10 cellular contexts compared by ENCODE assay signal in the genomic region with DNA sequence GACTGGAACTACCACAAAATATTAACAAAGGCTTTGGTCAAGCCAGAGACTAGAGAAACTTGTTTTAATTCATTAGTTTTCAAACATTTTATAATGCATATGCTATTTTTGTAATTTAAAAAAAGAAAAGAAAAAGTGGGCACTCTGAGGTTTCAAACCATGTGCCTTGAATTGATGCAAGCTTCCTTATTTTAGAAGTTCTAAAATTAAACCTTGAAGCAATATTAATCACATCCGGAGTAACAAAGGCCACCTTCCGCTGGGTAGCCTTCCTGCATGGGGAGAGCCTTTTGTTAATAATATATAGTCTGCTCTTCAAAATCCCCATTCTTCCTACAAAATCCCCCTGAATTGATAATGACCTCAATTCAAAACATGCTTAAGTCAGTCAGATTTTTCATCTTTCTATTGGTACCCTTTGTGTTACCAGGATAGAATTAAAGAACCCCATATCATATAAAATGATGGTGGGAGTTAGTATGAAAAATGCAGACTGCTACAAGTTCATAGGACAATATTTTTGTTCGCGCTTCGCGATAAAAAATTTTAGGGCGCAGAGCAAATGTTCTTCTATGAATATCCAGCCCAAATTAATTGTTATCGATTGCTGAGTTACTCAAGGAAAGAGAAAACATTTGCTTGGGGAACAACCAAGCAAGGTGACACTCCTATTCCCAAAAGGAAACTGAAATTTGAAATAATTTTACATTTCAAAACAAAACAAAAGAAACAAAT. TPM values are rescaled to one million over a fixed set of nuclear protein-coding genes. Genes with fewer than 3 reads are reported as not detected.
DNase-seq lines count a peak whose midpoint lies in the region; ATAC-seq, FAIRE-seq and TF ChIP-seq lines count a peak whose summit lies in the region.
"Had no signal": no experiment of that assay in that cellular context is flagged by ENCODE, and none has a peak within 500 bp of the region (broad histone marks: within the 10 kb centered on the region; RNA-seq: fewer than 3 reads in every experiment).

No MANE protein-coding gene starts in this region.

- no peak for TF ChIP-seq EP300 in HepG2 (IDR thresholded peaks at IDR 0.05; ENCODE audit: low read depth in 2 of 2, low read length in 2 of 2)
- TF ChIP-seq EP300 in HepG2 (CRISPR knock-in tag; IDR thresholded peaks at IDR 0.05; ENCODE audit: borderline replicate concordance) = no peak

- DNase-seq in lung microvascular endothelial cell (ENCODE audit: low read depth in 2 of 2) = peak; percentile 21 to 87
- no peak for DNase-seq in NCI-H1694 treated with DMSO at 0.1 percent for 48 hours (lab: John Stamatoyannopoulos, UW)
- no peak for DNase-seq in NCI-H1417 (lab: John Stamatoyannopoulos, UW)
- DNase-seq in HepG2 (ENCODE audit: low spot score) = no peak
- no peak for DNase-seq in stimulated activated CD4-positive, alpha-beta T cell treated with anti-CD3 and anti-CD28 coated beads, Interleukin-2, amount 100 ng/mL, for 48 hours

- ATAC-seq in GM18867 (IDR thresholded peaks at IDR 0.05; ENCODE audit: unreplicated experiment) = peak; percentile 62
- peak; percentile 62 for ATAC-seq in HG02571 (IDR thresholded peaks at IDR 0.05; ENCODE audit: unreplicated experiment)
- no peak for ATAC-seq in HepG2
- ATAC-seq: SK-N-SH treated with all-trans-retinoic acid at 6 μM for 48 hours had no signal

- CTCF ChIA-PET in HepG2 (lab: Yijun Ruan, JAX; ENCODE audit: low intra/inter-chr PET ratio, low total read pairs) = no interaction called here

- H3K36me3 ChIP-seq in HUES64 (ENCODE audit: insufficient read depth, low read length) (0 out of 2 replicates have a peak, but pooled peaks cover 1% of the 10 kb centered on the region), HepG2 (replicated peaks in 1 of 2; ENCODE audit: control insufficient read depth in 1 of 2, insufficient read depth in 2 of 2, low read length in 2 of 2) (0 out of 5 replicates have a peak, but pooled peaks cover 0 to 1% of the 10 kb centered on the region in 2 experiments)

- H3K4me2 ChIP-seq in HepG2 (ENCODE audit: low read depth, low read length) = no peak overlapping the region

- peaks cover 18% of the 10 kb centered on the region for H3K4me1 ChIP-seq in HUES64 (ENCODE audit: insufficient read depth, low read length)
- H3K4me1 ChIP-seq in HepG2 (ENCODE audit: insufficient read depth, low read length) = peaks cover 17% of the 10 kb centered on the region

- TF ChIP-seq POLR2A in HepG2 (IDR thresholded peaks at IDR 0.05; ENCODE audit: insufficient read depth in 1 of 2, low read depth in 2 of 2, low read length in 2 of 2) = no peak

- H3K4me3 ChIP-seq in HUES64 (ENCODE audit: low read length) = no peak overlapping the region
- H3K4me3 ChIP-seq in HepG2 (replicated peaks in 1 of 3; ENCODE audit: insufficient read depth in 1 of 3, low read depth in 2 of 3, low read length in 3 of 3) = no peak overlapping the region

- intact Hi-C loops in HepG2 (cut with micrococcal nuclease; ENCODE audit: unreplicated experiment) = no loop called here

- 96% methylated on average over 7 of the region's 8 CpGs for WGBS in HUES64
- WGBS in HepG2 (ENCODE audit: low lambda C conversion rate) = 98% methylated on average over 8 of the region's 8 CpGs

- no peak for FAIRE-seq in HepG2 (lab: Jason Lieb, UNC)

- POLR2A ChIA-PET in HepG2 (lab: Yijun Ruan, JAX) = no interaction called here

- BruUV-seq in HepG2 (replicated peaks; lab: Mats Ljungman, UMichigan) = no TSS peak

- no peak for TF ChIP-seq CTCF in HepG2 (CRISPR knock-in tag; IDR thresholded peaks at IDR 0.05)

- H3K9me3 ChIP-seq in HUES64 (ENCODE audit: insufficient read depth, low read depth, low read length) (no peaks in the 10 kb centered on the region), HepG2 (ENCODE audit: low read length) (no peaks in the 10 kb centered on the region)

- H2AFZ ChIP-seq in HepG2 (ENCODE audit: low read length) = no peak overlapping the region

- H3K27me3 ChIP-seq in HUES64 (ENCODE audit: insufficient read depth, low read length) (no peaks in the 10 kb centered on the region), HepG2 (ENCODE audit: control insufficient read depth in 1 of 2, insufficient read depth in 2 of 2, low read length in 2 of 2) (no peaks in the 10 kb centered on the region)

- H3K79me2 ChIP-seq in HepG2 (ENCODE audit: insufficient read depth, low read length) = no peaks in the 10 kb centered on the region

- H3K27ac ChIP-seq in HUES64 (ENCODE audit: low read depth, low read length) (0 out of 2 replicates have a peak overlapping the region, but pooled peaks have one; percentile 18), HepG2 (ENCODE audit: extremely low read length, insufficient read depth, low read length) (no peak overlapping the region)

- H4K20me1 ChIP-seq in HepG2 (ENCODE audit: insufficient read depth, low read length) = no peaks in the 10 kb centered on the region

- in situ Hi-C loops in HepG2 (cut with HindIII; ENCODE audit: extremely low pct_ligation_motif_present, low pct_unique_long_range_greater_than_20kb) = no loop called here

- no peak overlapping the region for H3K9ac ChIP-seq in HUES64 (ENCODE audit: low read depth, low read length)
- H3K9ac ChIP-seq in HepG2 (ENCODE audit: insufficient read depth, low read depth, low read length) = no peak overlapping the region

- no peak for TF ChIP-seq RAD21 in HepG2 (CRISPR knock-in tag; IDR thresholded peaks at IDR 0.05)

TF ChIP-seq in HepG2, 621 proteins besides CTCF, POLR2A, EP300 and RAD21:
- TF ChIP-seq CREB1 (IDR thresholded peaks at IDR 0.05) = no peak
- no peak for TF ChIP-seq CREB1 (CRISPR knock-in tag; IDR thresholded peaks at IDR 0.05)
- TF ChIP-seq SPEN (CRISPR knock-in tag; IDR thresholded peaks at IDR 0.05; ENCODE audit: low read depth) = no peak
- TF ChIP-seq NR1H2 (CRISPR knock-in tag; IDR thresholded peaks at IDR 0.05; ENCODE audit: borderline replicate concordance, low read depth) = no peak
- no peak for TF ChIP-seq ZNF83 (CRISPR knock-in tag; IDR thresholded peaks at IDR 0.05; ENCODE audit: borderline replicate concordance)
- no peak for TF ChIP-seq NFYB (CRISPR knock-in tag; IDR thresholded peaks at IDR 0.05)

RNA-seq across cellular contexts. Expression of a gene that starts 30.6 kb away (rescaled TPM):
- not detected for polyA plus RNA-seq in HUES64 (2013, experiment 1 of 2)
- not detected for polyA plus RNA-seq in HUES64 (2013, experiment 2 of 2)
- total RNA-seq in lung microvascular endothelial cell = not detected in 2 replicates
- not detected in 2 replicates for total RNA-seq in HepG2 (2016; rRNA removed; fragmentation: Illumina TruSeq; extraction: Trizol)
- not detected in 2 replicates for total RNA-seq in HepG2 (2016; cell fraction: cytosol; rRNA removed; fragmentation: Illumina TruSeq; extraction: Trizol; ENCODE audit: low read depth)
- not detected in 2 replicates for total RNA-seq in HepG2 (2016; cell fraction: insoluble cytoplasmic fraction; rRNA removed; fragmentation: Illumina TruSeq; extraction: Trizol)
- total RNA-seq in HepG2 (2016; cell fraction: membrane; rRNA removed; fragmentation: Illumina TruSeq; extraction: Trizol) = not detected in 2 replicates
- not detected in 2 replicates for total RNA-seq in HepG2 (2016; cell fraction: nucleus; rRNA removed; fragmentation: Illumina TruSeq; extraction: Trizol)
- not detected in 2 replicates for polyA plus RNA-seq in HepG2 (2011; rRNA removed)
- not detected in 2 replicates for polyA plus RNA-seq in HepG2 (2011; cell fraction: cytosol; rRNA removed)
- not detected in 2 replicates for polyA plus RNA-seq in HepG2 (2011; cell fraction: nucleus; rRNA removed)
- not detected in 2 replicates for polyA plus RNA-seq in HepG2 (2012)
- not detected in 2 replicates for polyA plus RNA-seq in HepG2 (2016; cell fraction: cytosol; fragmentation: Illumina TruSeq; extraction: Trizol; ENCODE audit: low read depth)
- polyA plus RNA-seq in HepG2 (2016; cell fraction: insoluble cytoplasmic fraction; fragmentation: Illumina TruSeq; extraction: Trizol; ENCODE audit: low read depth) = not detected in 2 replicates
- not detected in 2 replicates for polyA plus RNA-seq in HepG2 (2016; cell fraction: membrane; fragmentation: Illumina TruSeq; extraction: Trizol; ENCODE audit: low read depth)
- polyA plus RNA-seq in HepG2 (2016; cell fraction: nucleus; fragmentation: Illumina TruSeq; extraction: Trizol; ENCODE audit: insufficient read depth, low read depth) = not detected in 2 replicates
- polyA minus RNA-seq in HepG2 (2011; rRNA and poly(A)+ RNA removed; ENCODE audit: low replicate concordance) = not detected in 2 replicates
- polyA minus RNA-seq in HepG2 (2011; cell fraction: cytosol; rRNA and poly(A)+ RNA removed) = not detected in 2 replicates
- not detected in 2 replicates for polyA minus RNA-seq in HepG2 (2011; cell fraction: nucleus; rRNA and poly(A)+ RNA removed)
- total RNA-seq: liver had no signal
- polyA plus RNA-seq: liver had no signal

Comparison
In these comparisons a context has a peak if more than half of its experiments do, and no peak if none do; other contexts are left out.
1. DNase-seq: peak in lung microvascular endothelial cell (2 of 2); none in NCI-H1694 treated with DMSO at 0.1 percent for 48 hours (single experiment), NCI-H1417 (0 of 3), HepG2 (single experiment) and stimulated activated CD4-positive, alpha-beta T cell treated with anti-CD3 and anti-CD28 coated beads, Interleukin-2, amount 100 ng/mL, for 48 hours (0 of 2).